ENCODE assay signal across 10 cellular contexts in genomic region chr1:41900611-41901444, GRCh38. TPM values are rescaled to one million over a fixed set of nuclear protein-coding genes. Genes with fewer than 3 reads are reported as not detected.
DNase-seq lines count a peak whose midpoint lies in the region; ATAC-seq, FAIRE-seq and TF ChIP-seq lines count a peak whose summit lies in the region.
"Had no signal": no experiment of that assay in that cellular context is flagged by ENCODE, and none has a peak within 500 bp of the region (broad histone marks: within the 10 kb centered on the region; RNA-seq: fewer than 3 reads in every experiment).

No MANE protein-coding gene starts in this region.

- no peaks in the 10 kb centered on the region for H3K27me3 ChIP-seq in esophagus muscularis mucosa
- no peaks in the 10 kb centered on the region for H3K27me3 ChIP-seq in osteoblast (ENCODE audit: insufficient read depth, low read length)

- H3K36me3 ChIP-seq in ES-I3 (ENCODE audit: insufficient read depth, low read length) (no peaks in the 10 kb centered on the region), esophagus muscularis mucosa (no peaks in the 10 kb centered on the region), osteoblast (ENCODE audit: insufficient read depth, low read length) (no peaks in the 10 kb centered on the region)

- peak; percentile 85 for FAIRE-seq in RCC 7860 (lab: Jason Lieb, UNC)

- DNase-seq in RCC 7860 (ENCODE audit: low spot score) (peak; percentile 74), esophagus muscularis mucosa (ENCODE audit: extremely low spot score) (peak; percentile 39), osteoblast (ENCODE audit: insufficient read length, low spot score, missing footprints) (peak; percentile 52), NCI-H524 treated with DMSO at 0.1 percent for 48 hours (lab: John Stamatoyannopoulos, UW) (no peak), substantia nigra (lab: John Stamatoyannopoulos, UW) (no peak)
- DNase-seq: effector memory CD4-positive, alpha-beta T cell; NCI-H2029 had no signal

- TF ChIP-seq POLR2A in esophagus muscularis mucosa (IDR thresholded peaks at IDR 0.05; ENCODE audit: low read depth), result no peak

- peak overlapping the region; percentile 24 for H2AFZ ChIP-seq in osteoblast (ENCODE audit: low read length)

- peak overlapping the region; percentile 17 for H3K4me2 ChIP-seq in osteoblast (ENCODE audit: insufficient read depth, low read length)

- TF ChIP-seq CTCF in esophagus muscularis mucosa (IDR thresholded peaks at IDR 0.05) (no peak), osteoblast (IDR thresholded peaks at IDR 0.05; ENCODE audit: extremely low read depth, low read depth, low read length) (no peak)

- intact Hi-C loops in esophagus muscularis mucosa (cut with DNase I), result no loop called here

- ATAC-seq in GM21723 (IDR thresholded peaks at IDR 0.05; ENCODE audit: unreplicated experiment) (no peak), HG03432 (IDR thresholded peaks at IDR 0.05; ENCODE audit: unreplicated experiment) (no peak)

- TF ChIP-seq EP300 in esophagus muscularis mucosa (IDR thresholded peaks at IDR 0.05), result no peak

- H3K79me2 ChIP-seq in osteoblast (ENCODE audit: insufficient read depth, low read length), result no peaks in the 10 kb centered on the region

- H3K4me3 ChIP-seq in esophagus muscularis mucosa (no peak overlapping the region), osteoblast (ENCODE audit: insufficient read depth, low read length) (no peak overlapping the region)

- H3K27ac ChIP-seq in esophagus muscularis mucosa (replicated peaks in 1 of 4), result no peak overlapping the region
- H3K27ac ChIP-seq in osteoblast (ENCODE audit: low read depth, low read length), result no peak overlapping the region
- no peak overlapping the region for H3K27ac ChIP-seq in substantia nigra (ENCODE audit: low read depth, low read length, poor library complexity, severe bottlenecking)

- H3K4me1 ChIP-seq in ES-I3 (ENCODE audit: insufficient read depth, low read length), result peaks cover 29% of the 10 kb centered on the region
- H3K4me1 ChIP-seq in esophagus muscularis mucosa, result peaks cover 0 to 42% (median 3%) of the 10 kb centered on the region in 4 donors
- peaks cover 35% of the 10 kb centered on the region for H3K4me1 ChIP-seq in osteoblast (ENCODE audit: insufficient read depth, low read length)

- H3K9me3 ChIP-seq in ES-I3 (ENCODE audit: control insufficient read depth, insufficient read depth, low read length) (no peaks in the 10 kb centered on the region), esophagus muscularis mucosa (no peaks in the 10 kb centered on the region), osteoblast (ENCODE audit: low read depth, low read length) (no peaks in the 10 kb centered on the region)

- peak overlapping the region; percentile 0; the same call in 1 of the 2 replicates for H3K9ac ChIP-seq in ES-I3 (ENCODE audit: low read depth, low read length)

- WGBS in esophagus muscularis mucosa, result 89% methylated on average over 9 of the region's 9 CpGs

- no peaks in the 10 kb centered on the region for H4K20me1 ChIP-seq in osteoblast (ENCODE audit: insufficient read depth, low read length)

RNA-seq across cellular contexts. Expression of gene HIVEP3, which starts 17.9 kb away (rescaled TPM):
- total RNA-seq in esophagus muscularis mucosa (1 to 10 TPM; 1.4 to 3.0 (median 2.3) TPM), osteoblast (1.8 TPM in 2 replicates)

Comparison
In these comparisons a context has a peak if more than half of its experiments do, and no peak if none do; other contexts are left out.
1. DNase-seq: peak in RCC 7860 (single experiment), esophagus muscularis mucosa (single experiment) and osteoblast (single experiment); none in NCI-H524 treated with DMSO at 0.1 percent for 48 hours (single experiment) and substantia nigra (0 of 49).